22 cellular contexts compared by ENCODE assay signal in genomic region chr4:11597506-11597905, GRCh38.
DNase-seq lines count a peak whose midpoint lies in the region; ATAC-seq lines count a peak whose summit lies in the region.
"Had no signal": no experiment of that assay in that cellular context is flagged by ENCODE, and none has a peak within 500 bp of the region (broad histone marks: within the 10 kb centered on the region; RNA-seq: fewer than 3 reads in every experiment).

No MANE protein-coding gene starts in this region.

- H3K9me3 Mint-ChIP-seq in activated CD4-positive, alpha-beta memory T cell treated with anti-CD3 and anti-CD28 coated beads, Interleukin-2, amount 10 ng/mL, durations not matched to agents 7 days and 5 days, result no peaks in the 10 kb centered on the region
- H3K9me3 Mint-ChIP-seq: activated naive CD8-positive, alpha-beta T cell treated with anti-CD3 and anti-CD28 coated beads for 36 hours; activated T-helper 2 cell treated with anti-CD3 and anti-CD28 coated beads, Interferon-gamma antibody, Interleukin-2, Interleukin-4, amounts not matched to agents 10 μg/mL and 5 μg/mL and 100 μg/mL, durations not matched to agents 14 hours and 24 hours and 36 hours; CD8-positive, alpha-beta T cell; T-helper 1 cell treated with Interleukin-12 subunit alpha and Interleukin-12 subunit beta and Interleukin-4 antibody, amounts not matched to agents 30 μg/mL and 1 μg/mL, for 36 hours had no signal

- H3K4me3 Mint-ChIP-seq in activated CD4-positive, alpha-beta memory T cell treated with anti-CD3 and anti-CD28 coated beads, Interleukin-2, amount 10 ng/mL, durations not matched to agents 7 days and 5 days, result no peak overlapping the region
- H3K4me3 Mint-ChIP-seq: activated naive CD8-positive, alpha-beta T cell treated with anti-CD3 and anti-CD28 coated beads for 36 hours; CD8-positive, alpha-beta T cell; T-helper 1 cell treated with Interleukin-12 subunit alpha and Interleukin-12 subunit beta and Interleukin-4 antibody, amounts not matched to agents 30 μg/mL and 1 μg/mL, for 36 hours had no signal

- ATAC-seq in GM21619 (IDR thresholded peaks at IDR 0.05; ENCODE audit: unreplicated experiment) (no peak), HG03108 (IDR thresholded peaks at IDR 0.05; ENCODE audit: unreplicated experiment) (no peak)
- ATAC-seq: CD8-positive, alpha-beta T cell; stimulated activated naive CD8-positive, alpha-beta T cell treated with anti-CD3 and anti-CD28 coated beads, Interleukin-15, Interleukin-2, amounts not matched to agents 100 U/mL and 50 U/mL, for 24 hours had no signal

- H3K36me3 Mint-ChIP-seq in activated CD4-positive, alpha-beta memory T cell treated with anti-CD3 and anti-CD28 coated beads, Interleukin-2, amount 10 ng/mL, durations not matched to agents 7 days and 5 days (ENCODE audit: low read depth), result no peaks in the 10 kb centered on the region
- H3K36me3 Mint-ChIP-seq: activated naive CD8-positive, alpha-beta T cell treated with anti-CD3 and anti-CD28 coated beads for 36 hours; CD8-positive, alpha-beta T cell had no signal

- peaks cover 9% of the 10 kb centered on the region for H3K4me1 Mint-ChIP-seq in activated CD4-positive, alpha-beta memory T cell treated with anti-CD3 and anti-CD28 coated beads, Interleukin-2, amount 10 ng/mL, durations not matched to agents 7 days and 5 days
- H3K4me1 Mint-ChIP-seq: activated naive CD8-positive, alpha-beta T cell treated with anti-CD3 and anti-CD28 coated beads for 36 hours had no signal

- DNase-seq in DMS53 (lab: John Stamatoyannopoulos, UW), result peak; percentile 94
- DNase-seq in NCI-H1417 treated with DMSO at 0.1 percent for 48 hours (lab: John Stamatoyannopoulos, UW), result peak; percentile 33
- DNase-seq in NCI-H748 treated with DMSO at 0.1 percent for 48 hours (lab: John Stamatoyannopoulos, UW), result peak; percentile 87
- DNase-seq in glomerular visceral epithelial cell (ENCODE audit: extremely low spot score), result peak; percentile 15
- DNase-seq in activated CD4-positive, alpha-beta memory T cell treated with anti-CD3 and anti-CD28 coated beads, Interleukin-2, amount 10 ng/mL, durations not matched to agents 7 days and 5 days, result no peak
- DNase-seq: activated CD4-positive, alpha-beta T cell treated with anti-CD3 and anti-CD28 coated beads, Interleukin-2, amount 50 U/mL, for 1 hour; activated CD8-positive, alpha-beta memory T cell treated with anti-CD3 and anti-CD28 coated beads, Interleukin-2, amount 50 U/mL, for 4 hours; activated naive CD8-positive, alpha-beta T cell treated with anti-CD3 and anti-CD28 coated beads for 36 hours; brain microvascular endothelial cell; CD8-positive, alpha-beta T cell; cortex of kidney; H7; heart left ventricle; left ventricle myocardium superior; OCI-M1; stimulated activated CD4-positive, alpha-beta T cell treated with anti-CD3 and anti-CD28 coated beads, Interleukin-4, amount 100 ng/mL, for 1 hour; stimulated activated naive CD8-positive, alpha-beta T cell treated with anti-CD3 and anti-CD28 coated beads, Interleukin-15, Interleukin-2, amounts not matched to agents 100 U/mL and 50 U/mL, for 24 hours; tibial artery had no signal

- CTCF ChIA-PET in activated CD4-positive, alpha-beta memory T cell treated with anti-CD3 and anti-CD28 coated beads, Interleukin-2, amount 10 ng/mL, durations not matched to agents 7 days and 5 days (lab: Charles Lee), result no interaction called here

- no peak overlapping the region for H3K27ac Mint-ChIP-seq in activated CD4-positive, alpha-beta memory T cell treated with anti-CD3 and anti-CD28 coated beads, Interleukin-2, amount 10 ng/mL, durations not matched to agents 7 days and 5 days
- H3K27ac Mint-ChIP-seq: activated naive CD8-positive, alpha-beta T cell treated with anti-CD3 and anti-CD28 coated beads for 36 hours; activated T-helper 2 cell treated with anti-CD3 and anti-CD28 coated beads, Interferon-gamma antibody, Interleukin-2, Interleukin-4, amounts not matched to agents 10 μg/mL and 5 μg/mL and 100 μg/mL, durations not matched to agents 14 hours and 24 hours and 36 hours; CD8-positive, alpha-beta T cell; T-helper 1 cell treated with Interleukin-12 subunit alpha and Interleukin-12 subunit beta and Interleukin-4 antibody, amounts not matched to agents 30 μg/mL and 1 μg/mL, for 36 hours had no signal

- POLR2A ChIA-PET in activated CD4-positive, alpha-beta memory T cell treated with anti-CD3 and anti-CD28 coated beads, Interleukin-2, amount 10 ng/mL, durations not matched to agents 7 days and 5 days (lab: Charles Lee), result no interaction called here

- H3K27me3 Mint-ChIP-seq in activated CD4-positive, alpha-beta memory T cell treated with anti-CD3 and anti-CD28 coated beads, Interleukin-2, amount 10 ng/mL, durations not matched to agents 7 days and 5 days, result peaks cover 4% of the 10 kb centered on the region
- H3K27me3 Mint-ChIP-seq: activated naive CD8-positive, alpha-beta T cell treated with anti-CD3 and anti-CD28 coated beads for 36 hours had no signal
